Comparison of ENCODE assay signal across 27 cellular contexts in the genomic region with DNA sequence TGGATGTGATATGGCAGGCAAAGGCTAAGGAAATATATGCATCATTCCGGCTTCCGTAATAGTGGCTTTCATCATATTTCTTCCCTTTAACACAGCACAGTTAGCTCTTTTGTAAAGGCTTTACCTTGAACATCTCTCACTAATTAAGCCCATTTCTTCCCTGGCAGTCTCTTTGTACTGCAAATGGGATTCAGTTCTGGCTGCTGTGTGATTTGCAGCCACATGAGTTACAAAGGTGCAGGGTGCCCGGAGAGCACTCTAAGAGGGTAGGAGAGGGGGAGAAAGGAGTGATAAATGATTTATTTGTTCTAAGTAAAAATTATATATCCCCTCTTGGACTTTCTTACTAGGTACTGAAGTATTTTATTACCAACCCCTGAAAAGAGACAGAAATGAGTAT.
"Had no signal": no experiment of that assay in that cellular context is flagged by ENCODE, and none has a peak within 500 bp of the region (broad histone marks: within the 10 kb centered on the region; RNA-seq: fewer than 3 reads in every experiment).

No MANE protein-coding gene starts in this region.

- H3K27me3 ChIP-seq: hepatocyte, ovary, stomach, testis, thyroid gland, transverse colon, upper lobe of left lung, vagina had no signal

- H3K4me1 Mint-ChIP-seq: immature natural killer cell; naive B cell; natural killer cell; stimulated activated naive B cell treated with anti-CD40 and anti-IgM and Interleukin-4, amounts not matched to agents 10 μg/mL and 1 μg/mL and 100 μg/mL, for 72 hours had no signal

- DNase-seq: immature natural killer cell; left ventricle myocardium inferior; mesendoderm; naive B cell; natural killer cell; nephron progenitor cell; ovary; retina; right cardiac atrium; stimulated activated CD4-positive, alpha-beta T cell treated with anti-CD3 and anti-CD28 coated beads, Interleukin-12 subunit alpha, Interleukin-12 subunit beta, amount 100 ng/mL, for 4 hours; stimulated activated CD4-positive, alpha-beta T cell treated with anti-CD3 and anti-CD28 coated beads, Interleukin-15, amount 100 ng/mL, for 24 hours; stimulated activated CD4-positive, alpha-beta T cell treated with anti-CD3 and anti-CD28 coated beads, Interleukin-2, amount 100 ng/mL, for 24 hours; stimulated activated CD4-positive, alpha-beta T cell treated with anti-CD3 and anti-CD28 coated beads, Interleukin-4, amount 100 ng/mL, for 1 hour; stimulated activated naive B cell treated with anti-CD40 and anti-IgM and Interleukin-4, amounts not matched to agents 10 μg/mL and 1 μg/mL and 100 μg/mL, for 72 hours; stimulated activated naive CD8-positive, alpha-beta T cell treated with anti-CD3 and anti-CD28 coated beads, Interleukin-15, Interleukin-2, amounts not matched to agents 100 U/mL and 50 U/mL, for 24 hours; stomach; testis; thyroid gland; transverse colon; upper lobe of left lung had no signal

- ATAC-seq: natural killer cell; right cardiac atrium; sciatic nerve; stimulated activated naive B cell treated with anti-CD40 and anti-IgM and Interleukin-4, amounts not matched to agents 10 μg/mL and 1 μg/mL and 100 μg/mL, for 72 hours; stimulated activated naive CD8-positive, alpha-beta T cell treated with anti-CD3 and anti-CD28 coated beads, Interleukin-15, Interleukin-2, amounts not matched to agents 100 U/mL and 50 U/mL, for 24 hours had no signal

- H3K9me3 Mint-ChIP-seq: mesothelial cell of epicardium, nephron progenitor cell had no signal

- H3K4me1 ChIP-seq: left ventricle myocardium inferior, prostate gland, stomach, testis, thyroid gland, transverse colon, upper lobe of left lung, vagina had no signal

- H3K36me3 Mint-ChIP-seq: immature natural killer cell; mesothelial cell of epicardium; naive B cell; natural killer cell; stimulated activated naive B cell treated with anti-CD40 and anti-IgM and Interleukin-4, amounts not matched to agents 10 μg/mL and 1 μg/mL and 100 μg/mL, for 72 hours had no signal

- H3K27ac Mint-ChIP-seq: immature natural killer cell; mesothelial cell of epicardium; naive B cell; natural killer cell; nephron progenitor cell; stimulated activated naive B cell treated with anti-CD40 and anti-IgM and Interleukin-4, amounts not matched to agents 10 μg/mL and 1 μg/mL and 100 μg/mL, for 72 hours had no signal

- H2AFZ ChIP-seq: hepatocyte had no signal

- H3K79me2 ChIP-seq: hepatocyte had no signal

- H3K4me3 ChIP-seq: hepatocyte, left ventricle myocardium inferior, lung, ovary, prostate gland, skin epidermis, stomach, testis, thyroid gland, transverse colon, upper lobe of left lung, vagina had no signal

- H3K4me2 ChIP-seq: hepatocyte had no signal

- H3K9me3 ChIP-seq: left ventricle myocardium inferior, prostate gland, stomach, testis, thyroid gland, transverse colon, upper lobe of left lung, vagina had no signal

- H3K4me3 Mint-ChIP-seq: immature natural killer cell; mesothelial cell of epicardium; naive B cell; natural killer cell; nephron progenitor cell; stimulated activated naive B cell treated with anti-CD40 and anti-IgM and Interleukin-4, amounts not matched to agents 10 μg/mL and 1 μg/mL and 100 μg/mL, for 72 hours had no signal

- H3K27ac ChIP-seq: hepatocyte, left ventricle myocardium inferior, ovary, prostate gland, skin epidermis, stomach, testis, thyroid gland, transverse colon, upper lobe of left lung, vagina had no signal

- H3K36me3 ChIP-seq: left ventricle myocardium inferior, ovary, prostate gland, stomach, thyroid gland, transverse colon, upper lobe of left lung, vagina had no signal
